In genomic region chr13:28324181-28324789, GRCh38 we compare ENCODE assay signal across 8 cellular contexts.
DNase-seq lines count a peak whose midpoint lies in the region; ATAC-seq and TF ChIP-seq lines count a peak whose summit lies in the region.

No MANE protein-coding gene starts in this region.

- H3K4me1 ChIP-seq in fibroblast of lung (ENCODE audit: control insufficient read depth, extremely low read depth, insufficient read depth, low read length) (peaks cover under 1% of the 10 kb centered on the region), tibial artery (peaks cover 0 to 13% (median 10%) of the 10 kb centered on the region in 4 donors)

- peak; percentile 65 for DNase-seq in GM04504 (ENCODE audit: low read depth)
- DNase-seq in OCI-M1 (lab: John Stamatoyannopoulos, UW): peak; percentile 64
- peak; percentile 40 for DNase-seq in activated T-cell treated with anti-CD3 and anti-CD28 coated beads for 24 hours (ENCODE audit: low read depth)
- DNase-seq in fibroblast of lung (ENCODE audit: low read depth in 2 of 2): peak; percentile 43 to 72
- peak; percentile 61 for DNase-seq in neural crest cell (ENCODE audit: low read depth, low spot score)
- DNase-seq in tibial artery: peak in 1 of 2 donors; percentile 40
- DNase-seq in NCI-H187 treated with DMSO at 0.1 percent for 48 hours (lab: John Stamatoyannopoulos, UW): no peak

- H3K9me3 Mint-ChIP-seq in neural crest cell: no peaks in the 10 kb centered on the region

- no peaks in the 10 kb centered on the region for H3K4me1 Mint-ChIP-seq in neural crest cell

- no peak overlapping the region for H3K4me3 Mint-ChIP-seq in neural crest cell

- H3K27ac ChIP-seq in fibroblast of lung (ENCODE audit: insufficient read depth, low read length): no peak overlapping the region
- H3K27ac ChIP-seq in tibial artery: no peak overlapping the region

- TF ChIP-seq CTCF in fibroblast of lung (conservative IDR thresholded peaks at IDR 0.05 in 1 of 2, IDR thresholded peaks at IDR 0.05 in 1 of 2; ENCODE audit: low read depth in 1 of 2, low read length in 2 of 2): peak; percentile 85 to 88
- TF ChIP-seq CTCF in neural crest cell (conservative IDR thresholded peaks at IDR 0.05): peak; percentile 81
- TF ChIP-seq CTCF in tibial artery (IDR thresholded peaks at IDR 0.05): peak; percentile 60

- H3K27me3 Mint-ChIP-seq in neural crest cell (ENCODE audit: low read depth): no peaks in the 10 kb centered on the region

- H4K20me1 ChIP-seq in fibroblast of lung (ENCODE audit: control insufficient read depth, extremely low read depth, insufficient read depth, low read length): no peaks in the 10 kb centered on the region

- H3K9ac ChIP-seq in fibroblast of lung (ENCODE audit: insufficient read depth, low read length): no peak overlapping the region

- intact Hi-C loops in tibial artery (cut with DNase I; ENCODE audit: low total_unique reads): loop anchor here (5.0 kb wide), 1 partner anchor 478 kb away; no protein-coding TSS in a partner anchor

- no peak overlapping the region for H3K27ac Mint-ChIP-seq in neural crest cell (ENCODE audit: unreplicated experiment)

- H3K9me3 ChIP-seq in fibroblast of lung (ENCODE audit: control insufficient read depth, insufficient read depth, low read depth, low read length) (no peaks in the 10 kb centered on the region), tibial artery (no peaks in the 10 kb centered on the region)

- no peaks in the 10 kb centered on the region for H3K36me3 Mint-ChIP-seq in neural crest cell (ENCODE audit: low read depth)

- H3K27me3 ChIP-seq in fibroblast of lung (ENCODE audit: control insufficient read depth, insufficient read depth, low read length) (no peaks in the 10 kb centered on the region), tibial artery (no peaks in the 10 kb centered on the region)

- peak; percentile 54 for ATAC-seq in HG02870 (IDR thresholded peaks at IDR 0.05; ENCODE audit: unreplicated experiment)

- H2AFZ ChIP-seq in fibroblast of lung (ENCODE audit: low read length): no peak overlapping the region

- H3K4me3 ChIP-seq in fibroblast of lung (replicated peaks in 1 of 4; ENCODE audit: control extremely low read depth in 1 of 4, insufficient read depth in 1 of 4, low read depth in 3 of 4, low read length in 4 of 4): no peak overlapping the region
- no peak overlapping the region for H3K4me3 ChIP-seq in tibial artery

- H3K36me3 ChIP-seq in fibroblast of lung (ENCODE audit: control insufficient read depth, insufficient read depth, low read length) (no peaks in the 10 kb centered on the region), tibial artery (no peaks in the 10 kb centered on the region)

- H3K79me2 ChIP-seq in fibroblast of lung (ENCODE audit: control insufficient read depth, insufficient read depth, low read length): no peaks in the 10 kb centered on the region

- H3K4me2 ChIP-seq in fibroblast of lung (ENCODE audit: extremely low read depth, insufficient read depth, low read length): no peak overlapping the region
